Comparison of ENCODE assay signal across 8 cellular contexts in the genomic region with DNA sequence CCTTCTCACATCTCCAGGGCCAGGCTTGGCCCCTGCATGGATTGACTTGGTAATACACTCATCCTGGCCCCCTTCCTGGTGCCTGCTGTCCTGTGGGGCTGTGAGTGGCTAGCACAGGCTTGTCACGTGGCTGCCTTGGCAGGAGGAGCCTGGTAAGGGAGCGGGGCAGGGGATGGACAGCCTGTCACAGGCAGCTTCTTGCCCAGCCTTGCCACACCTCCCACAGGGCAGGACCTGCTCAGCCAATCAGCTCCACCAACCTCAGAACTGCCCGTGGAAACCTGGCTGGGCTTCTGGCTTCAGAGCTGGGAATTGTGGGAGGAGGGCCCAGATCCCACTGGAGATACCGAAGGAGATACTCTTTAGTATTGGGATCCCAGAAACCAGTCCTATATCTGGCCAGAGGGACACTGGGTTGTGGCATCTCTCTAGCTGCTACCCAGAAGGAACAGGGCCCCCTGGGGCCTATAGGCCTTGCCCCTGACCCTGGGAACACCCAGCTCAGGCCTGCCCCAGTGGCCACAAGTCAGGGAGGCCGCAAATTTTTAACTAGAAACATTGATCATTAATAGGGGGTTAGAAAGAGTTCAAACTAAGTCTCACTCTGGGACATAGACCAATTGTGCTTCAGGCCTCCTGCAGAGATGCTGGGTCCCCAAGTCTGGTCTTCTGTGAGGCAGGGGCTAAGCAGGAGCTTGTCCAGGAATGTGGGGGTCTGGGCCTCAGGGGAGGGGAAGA. TPM values are rescaled to one million over a fixed set of nuclear protein-coding genes. Genes with fewer than 3 reads are reported as not detected.
DNase-seq lines count a peak whose midpoint lies in the region; ATAC-seq, FAIRE-seq and TF ChIP-seq lines count a peak whose summit lies in the region.

A gene (plus strand): TSS at position 330 of the 738 bp plus-strand sequence. CDS start 315 bp downstream, at position 645.

- H3K4me2 ChIP-seq in astrocyte (ENCODE audit: low read length) (no peak within 1 kb of the TSS), hepatocyte (no peak within 1 kb of the TSS)

- no peaks in the 10 kb centered on the region for H3K9me3 Mint-ChIP-seq in astrocyte (ENCODE audit: unreplicated experiment)
- no peaks in the 10 kb centered on the region for H3K9me3 Mint-ChIP-seq in stimulated activated effector memory CD8-positive, alpha-beta T cell treated with anti-CD3 and anti-CD28 coated beads, Interleukin-12 subunit alpha, Interleukin-12 subunit beta, amount 100 ng/mL, for 72 hours

- no peak for FAIRE-seq in astrocyte (lab: Jason Lieb, UNC)

- H3K79me2 ChIP-seq in astrocyte (ENCODE audit: insufficient read depth, low read length) (no peaks in the 10 kb centered on the region), hepatocyte (no peaks in the 10 kb centered on the region)

- H4K20me1 ChIP-seq in astrocyte (ENCODE audit: insufficient read depth, low read length), result no peaks in the 10 kb centered on the region
- H4K20me1 ChIP-seq in hepatocyte (ENCODE audit: insufficient read depth, poor library complexity, severe bottlenecking), result no peaks in the 10 kb centered on the region

- peaks cover 3% of the 10 kb centered on the region for H3K36me3 Mint-ChIP-seq in astrocyte (ENCODE audit: low read depth, unreplicated experiment)
- no peaks in the 10 kb centered on the region for H3K36me3 Mint-ChIP-seq in stimulated activated effector memory CD8-positive, alpha-beta T cell treated with anti-CD3 and anti-CD28 coated beads, Interleukin-12 subunit alpha, Interleukin-12 subunit beta, amount 100 ng/mL, for 72 hours

- H3K27ac Mint-ChIP-seq in astrocyte (ENCODE audit: unreplicated experiment), result no peak within 1 kb of the TSS
- H3K27ac Mint-ChIP-seq in stimulated activated effector memory CD8-positive, alpha-beta T cell treated with anti-CD3 and anti-CD28 coated beads, Interleukin-12 subunit alpha, Interleukin-12 subunit beta, amount 100 ng/mL, for 72 hours, result peak within 1 kb of the TSS; percentile 36

- H3K9me2 ChIP-seq in hepatocyte (replicated peaks; ENCODE audit: insufficient read depth), result no peaks in the 10 kb centered on the region

- no peak within 1 kb of the TSS for H3K27ac ChIP-seq in astrocyte (ENCODE audit: low read depth, low read length)
- peak within 1 kb of the TSS; percentile 63 for H3K27ac ChIP-seq in hepatocyte

- peaks cover 1% of the 10 kb centered on the region for H3K4me1 Mint-ChIP-seq in astrocyte (ENCODE audit: low read depth, unreplicated experiment)
- H3K4me1 Mint-ChIP-seq in stimulated activated effector memory CD8-positive, alpha-beta T cell treated with anti-CD3 and anti-CD28 coated beads, Interleukin-12 subunit alpha, Interleukin-12 subunit beta, amount 100 ng/mL, for 72 hours, result no peaks in the 10 kb centered on the region

- H3K9ac ChIP-seq in astrocyte (ENCODE audit: low read length), result no peak within 1 kb of the TSS

- H3K27me3 ChIP-seq in astrocyte (ENCODE audit: insufficient read depth, low read length) (no peaks in the 10 kb centered on the region), hepatocyte (no peaks in the 10 kb centered on the region)

- peak; percentile 95 for DNase-seq in DMS 273 (lab: John Stamatoyannopoulos, UW; ENCODE audit: unreplicated experiment)
- DNase-seq in astrocyte (ENCODE audit: low read depth), result peak; percentile 51
- DNase-seq in hepatocyte (ENCODE audit: low spot score), result peak; percentile 68
- no peak for DNase-seq in stimulated activated effector memory CD8-positive, alpha-beta T cell treated with anti-CD3 and anti-CD28 coated beads, Interleukin-12 subunit alpha, Interleukin-12 subunit beta, amount 100 ng/mL, for 72 hours (ENCODE audit: low spot score in 2 of 2)
- no peak for DNase-seq in SKM-1 (lab: John Stamatoyannopoulos, UW; ENCODE audit: unreplicated experiment)

- no peaks in the 10 kb centered on the region for H3K36me3 ChIP-seq in astrocyte (ENCODE audit: insufficient read depth, low read length)
- no peaks in the 10 kb centered on the region for H3K36me3 ChIP-seq in hepatocyte (replicated peaks; ENCODE audit: insufficient read depth, low read depth)

- H3K27me3 Mint-ChIP-seq in astrocyte (ENCODE audit: low read depth, unreplicated experiment), result no peaks in the 10 kb centered on the region

- H2AFZ ChIP-seq in astrocyte (ENCODE audit: low read depth, low read length), result peak within 1 kb of the TSS; percentile 56
- no peak within 1 kb of the TSS for H2AFZ ChIP-seq in hepatocyte

- WGBS in hepatocyte (ENCODE audit: low lambda C conversion rate, missing lambda C conversion rate), result 65% methylated on average over 5 of the region's 5 CpGs

- no peak within 1 kb of the TSS for H3K4me3 ChIP-seq in astrocyte (ENCODE audit: insufficient read depth, low read depth, low read length)
- H3K4me3 ChIP-seq in hepatocyte, result no peak within 1 kb of the TSS

- no peaks in the 10 kb centered on the region for H3K9me3 ChIP-seq in astrocyte (ENCODE audit: insufficient read depth, low read depth, low read length)
- H3K9me3 ChIP-seq in hepatocyte (ENCODE audit: low read depth), result no peaks in the 10 kb centered on the region

- H3K4me1 ChIP-seq in astrocyte (ENCODE audit: insufficient read depth, low read length) (no peaks in the 10 kb centered on the region), hepatocyte (ENCODE audit: insufficient read depth) (peaks cover 4% of the 10 kb centered on the region)

- H3K4me3 Mint-ChIP-seq in astrocyte (ENCODE audit: unreplicated experiment), result no peak within 1 kb of the TSS
- no peak within 1 kb of the TSS for H3K4me3 Mint-ChIP-seq in stimulated activated effector memory CD8-positive, alpha-beta T cell treated with anti-CD3 and anti-CD28 coated beads, Interleukin-12 subunit alpha, Interleukin-12 subunit beta, amount 100 ng/mL, for 72 hours

- TF ChIP-seq CTCF in astrocyte (IDR thresholded peaks at IDR 0.05; ENCODE audit: insufficient read depth, low read depth, low read length), result no peak
- no peak for TF ChIP-seq CTCF in hepatocyte (IDR thresholded peaks at IDR 0.05; ENCODE audit: poor library complexity)

- peak; percentile 64 for ATAC-seq in HG03378 (IDR thresholded peaks at IDR 0.05; ENCODE audit: unreplicated experiment)
- no peak for ATAC-seq in stimulated activated effector memory CD8-positive, alpha-beta T cell treated with anti-CD3 and anti-CD28 coated beads, Interleukin-12 subunit alpha, Interleukin-12 subunit beta, amount 100 ng/mL, for 72 hours
- ATAC-seq in HG02884 (IDR thresholded peaks at IDR 0.05; ENCODE audit: unreplicated experiment), result no peak
- no peak for ATAC-seq in HG02885 (IDR thresholded peaks at IDR 0.05; ENCODE audit: poor library complexity, unreplicated experiment)

RNA-seq across cellular contexts. Expression of the gene that starts here (rescaled TPM):
- total RNA-seq in astrocyte, result 0.23 and 0.31 TPM in 2 replicates
- total RNA-seq in hepatocyte, result 4.5 and 5.8 TPM in 2 replicates
- polyA plus RNA-seq in hepatocyte, result 6.9 TPM in 2 replicates

Comparison
In these comparisons a context has a peak if more than half of its experiments do, and no peak if none do; other contexts are left out.
1. Peak in DNase-seq in astrocyte; RNA of the gene not detected or under 1 TPM.
2. DNase-seq: peak in DMS 273 (single experiment) and hepatocyte (single experiment); none in stimulated activated effector memory CD8-positive, alpha-beta T cell treated with anti-CD3 and anti-CD28 coated beads, Interleukin-12 subunit alpha, Interleukin-12 subunit beta, amount 100 ng/mL, for 72 hours (0 of 2) and SKM-1 (single experiment).